ENCODE assay signal across 16 cellular contexts in the genomic region with DNA sequence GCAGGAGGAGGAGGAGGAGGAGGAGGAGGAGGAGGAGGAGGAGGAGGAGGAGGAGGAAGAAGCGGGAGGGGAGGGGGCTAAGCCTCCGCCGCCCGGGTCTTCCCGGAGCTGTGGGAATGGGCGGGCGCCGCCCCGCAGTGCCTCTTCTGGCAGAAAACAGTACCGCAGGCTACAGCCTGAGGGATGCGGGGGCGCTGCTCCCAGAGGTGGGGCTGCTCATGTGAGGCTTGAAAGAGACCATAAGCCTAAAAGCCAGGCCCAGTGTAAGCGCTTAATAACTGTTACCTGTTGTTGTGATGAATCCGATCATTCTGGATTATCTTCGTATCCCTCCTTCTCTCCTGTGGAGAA. TPM values are rescaled to one million over a fixed set of nuclear protein-coding genes. Genes with fewer than 3 reads are reported as not detected.
A peak's percentile ranks its signal among the peaks of the same experiment; 100 is the strongest.
DNase-seq lines count a peak whose midpoint lies in the region; ATAC-seq, FAIRE-seq and TF ChIP-seq lines count a peak whose summit lies in the region.
"Not testable (repeated sequence)": the region's sequence is repeated elsewhere in the genome, so short reads cannot be mapped to it uniquely, and the experiment has no call there.
"Had no signal": no experiment of that assay in that cellular context is flagged by ENCODE, and none has a peak within 500 bp of the region (broad histone marks: within the 10 kb centered on the region; RNA-seq: fewer than 3 reads in every experiment).

A gene with protein sequence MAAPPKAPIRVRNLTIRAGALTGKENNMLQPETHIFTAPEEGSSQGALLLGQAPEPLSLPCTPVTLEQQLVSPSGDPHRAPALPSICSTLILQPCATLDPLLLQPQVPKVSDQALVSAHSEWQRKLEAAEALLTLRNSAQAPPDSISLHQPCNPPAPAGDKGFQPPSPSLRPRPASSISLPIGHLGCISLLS (minus strand): TSS at position 19 of the 351 bp plus-strand sequence. CDS start 68,143 bp downstream, outside the sequence.

- not testable (repeated sequence) for H3K27me3 ChIP-seq in foreskin keratinocyte

- not testable (repeated sequence) for H3K4me1 ChIP-seq in foreskin keratinocyte

- peak; percentile 76 for FAIRE-seq in GM19239 (lab: Jason Lieb, UNC)

- DNase-seq in GM19239 (ENCODE audit: insufficient read length, low spot score); foreskin keratinocyte; omental fat pad (ENCODE audit: low spot score): not testable (repeated sequence)

- peak; percentile 86 for ATAC-seq in GM18498 (IDR thresholded peaks at IDR 0.05; ENCODE audit: unreplicated experiment)
- peak; percentile 86 for ATAC-seq in GM21576 (IDR thresholded peaks at IDR 0.05; ENCODE audit: unreplicated experiment)
- ATAC-seq in HG02885 (IDR thresholded peaks at IDR 0.05; ENCODE audit: poor library complexity, unreplicated experiment) = peak; percentile 93
- peak; percentile 88 for ATAC-seq in HG03432 (IDR thresholded peaks at IDR 0.05; ENCODE audit: unreplicated experiment)
- ATAC-seq in activated CD4-positive, CD25-positive, alpha-beta regulatory T cell treated with anti-CD3 and anti-CD28 coated beads, Interleukin-2, amount 50 U/mL, for 24 hours = peak; percentile 71 to 72
- ATAC-seq in foreskin keratinocyte = peak; percentile 78
- peak; percentile 84 for ATAC-seq in omental fat pad (ENCODE audit: low FRiP score)

- not testable (repeated sequence) for H3K27ac ChIP-seq in foreskin keratinocyte

- TF ChIP-seq CTCF in foreskin keratinocyte (conservative IDR thresholded peaks at IDR 0.05); omental fat pad (IDR thresholded peaks at IDR 0.05): not testable (repeated sequence)

RNA-seq across cellular contexts. Expression of the gene that starts here (rescaled TPM):
- total RNA-seq in foreskin keratinocyte (not detected in 2 replicates), omental fat pad (not detected)
- polyA plus RNA-seq in foreskin keratinocyte = not detected in 2 replicates
- total RNA-seq: bronchial epithelial cell, Caco-2, fibroblast of lung, G401, kidney epithelial cell, mucosa of gallbladder, smooth muscle cell, urinary bladder had no signal
- polyA plus RNA-seq: fibroblast of lung, urinary bladder had no signal

Comparison
In these comparisons a context has a peak if more than half of its experiments do, and no peak if none do; other contexts are left out.
1. Peak in ATAC-seq in foreskin keratinocyte; RNA of the gene not detected or under 1 TPM.
2. Peak in ATAC-seq in omental fat pad; RNA of the gene not detected or under 1 TPM.